Comparison of ENCODE assay signal across 1 cellular context in the genomic region with DNA sequence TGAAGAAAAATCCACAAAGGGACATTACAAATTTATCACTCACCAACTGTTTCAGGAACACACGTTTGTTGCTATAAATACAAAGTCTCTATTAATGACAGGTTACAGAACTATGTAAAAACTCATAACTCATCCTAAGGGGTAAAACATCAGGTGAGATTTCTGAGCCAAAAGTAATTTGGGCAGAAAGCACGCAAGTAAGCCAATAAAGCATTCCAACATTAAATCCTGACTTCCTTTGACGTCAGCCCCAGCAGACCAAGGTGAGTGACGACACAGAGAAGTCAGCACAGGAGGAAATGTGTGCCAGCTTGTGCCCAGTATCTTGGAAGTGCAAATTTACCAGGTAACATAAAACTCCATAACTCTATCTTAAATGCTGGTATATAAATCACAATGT.
TF ChIP-seq lines count a peak whose summit lies in the region.

No MANE protein-coding gene starts in this region.

TF ChIP-seq in A549, 52 proteins besides CTCF, POLR2A, EP300 and RAD21 (continued from another document):
- TF ChIP-seq FOSB (CRISPR knock-in tag; IDR thresholded peaks at IDR 0.05) (0 out of 2 replicates have a peak, but pooled peaks have one; percentile 56), MYC (IDR thresholded peaks at IDR 0.05; ENCODE audit: borderline replicate concordance, low read length) (no peak), ATOH8 (CRISPR knock-in tag; IDR thresholded peaks at IDR 0.05; ENCODE audit: low read depth) (peak; percentile 75; the same call in 1 of the 2 replicates), CEBPB (IDR thresholded peaks at IDR 0.05) (peak; percentile 29 to 63; a peak in 1 of 4 replicates)
- TF ChIP-seq, protein P1, sequence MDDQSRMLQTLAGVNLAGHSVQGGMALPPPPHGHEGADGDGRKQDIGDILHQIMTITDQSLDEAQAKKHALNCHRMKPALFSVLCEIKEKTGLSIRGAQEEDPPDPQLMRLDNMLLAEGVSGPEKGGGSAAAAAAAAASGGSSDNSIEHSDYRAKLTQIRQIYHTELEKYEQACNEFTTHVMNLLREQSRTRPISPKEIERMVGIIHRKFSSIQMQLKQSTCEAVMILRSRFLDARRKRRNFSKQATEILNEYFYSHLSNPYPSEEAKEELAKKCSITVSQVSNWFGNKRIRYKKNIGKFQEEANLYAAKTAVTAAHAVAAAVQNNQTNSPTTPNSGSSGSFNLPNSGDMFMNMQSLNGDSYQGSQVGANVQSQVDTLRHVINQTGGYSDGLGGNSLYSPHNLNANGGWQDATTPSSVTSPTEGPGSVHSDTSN (IDR thresholded peaks at IDR 0.05) = peak; percentile 79
